1 cellular context compared by ENCODE assay signal in the genomic region with DNA sequence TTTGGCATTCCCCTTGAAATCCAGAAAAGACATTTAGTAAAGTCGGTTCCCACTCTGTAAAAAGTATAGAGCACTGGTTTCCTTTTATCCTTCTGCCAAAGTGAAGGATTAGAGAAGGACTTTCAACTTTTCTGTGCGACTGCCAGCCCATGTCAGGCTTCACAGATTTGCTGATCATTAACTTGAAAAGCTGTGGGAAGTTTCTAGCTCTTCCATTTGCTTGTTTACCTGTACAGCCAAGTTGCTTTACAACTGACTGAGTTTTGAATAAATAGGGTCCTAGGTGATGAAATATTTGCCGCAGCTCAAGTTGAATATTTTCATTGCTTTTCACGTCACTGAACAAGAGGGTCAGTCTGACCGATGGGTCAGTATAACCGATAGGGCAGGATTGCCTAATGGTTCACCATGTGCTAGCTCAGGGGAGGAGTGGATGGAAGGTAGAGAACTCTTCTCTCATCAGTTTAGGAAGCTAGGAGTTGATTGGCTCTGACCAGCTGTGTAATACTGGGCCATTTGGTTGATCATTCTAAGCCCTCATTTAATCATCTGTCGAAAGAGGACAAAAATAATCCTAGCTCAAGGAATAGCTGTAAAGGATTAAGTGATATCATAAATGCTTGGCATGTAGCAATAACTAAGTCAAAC.
TF ChIP-seq lines count a peak whose summit lies in the region.

No MANE protein-coding gene starts in this region.

TF ChIP-seq in HepG2, 621 proteins besides CTCF, POLR2A, EP300 and RAD21 (continued from another document and continues in another):
- TF ChIP-seq NFAT5 (CRISPR knock-in tag; IDR thresholded peaks at IDR 0.05): no peak
- TF ChIP-seq, protein P1, sequence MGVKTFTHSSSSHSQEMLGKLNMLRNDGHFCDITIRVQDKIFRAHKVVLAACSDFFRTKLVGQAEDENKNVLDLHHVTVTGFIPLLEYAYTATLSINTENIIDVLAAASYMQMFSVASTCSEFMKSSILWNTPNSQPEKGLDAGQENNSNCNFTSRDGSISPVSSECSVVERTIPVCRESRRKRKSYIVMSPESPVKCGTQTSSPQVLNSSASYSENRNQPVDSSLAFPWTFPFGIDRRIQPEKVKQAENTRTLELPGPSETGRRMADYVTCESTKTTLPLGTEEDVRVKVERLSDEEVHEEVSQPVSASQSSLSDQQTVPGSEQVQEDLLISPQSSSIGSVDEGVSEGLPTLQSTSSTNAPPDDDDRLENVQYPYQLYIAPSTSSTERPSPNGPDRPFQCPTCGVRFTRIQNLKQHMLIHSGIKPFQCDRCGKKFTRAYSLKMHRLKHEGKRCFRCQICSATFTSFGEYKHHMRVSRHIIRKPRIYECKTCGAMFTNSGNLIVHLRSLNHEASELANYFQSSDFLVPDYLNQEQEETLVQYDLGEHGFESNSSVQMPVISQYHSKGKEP (CRISPR knock-in tag; IDR thresholded peaks at IDR 0.05): no peak
- no peak for TF ChIP-seq PHB2 (IDR thresholded peaks at IDR 0.05; ENCODE audit: partially characterized antibody)
- TF ChIP-seq, protein P2, sequence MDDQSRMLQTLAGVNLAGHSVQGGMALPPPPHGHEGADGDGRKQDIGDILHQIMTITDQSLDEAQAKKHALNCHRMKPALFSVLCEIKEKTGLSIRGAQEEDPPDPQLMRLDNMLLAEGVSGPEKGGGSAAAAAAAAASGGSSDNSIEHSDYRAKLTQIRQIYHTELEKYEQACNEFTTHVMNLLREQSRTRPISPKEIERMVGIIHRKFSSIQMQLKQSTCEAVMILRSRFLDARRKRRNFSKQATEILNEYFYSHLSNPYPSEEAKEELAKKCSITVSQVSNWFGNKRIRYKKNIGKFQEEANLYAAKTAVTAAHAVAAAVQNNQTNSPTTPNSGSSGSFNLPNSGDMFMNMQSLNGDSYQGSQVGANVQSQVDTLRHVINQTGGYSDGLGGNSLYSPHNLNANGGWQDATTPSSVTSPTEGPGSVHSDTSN (CRISPR knock-in tag; IDR thresholded peaks at IDR 0.05; ENCODE audit: borderline replicate concordance): no peak
- 0 out of 2 replicates have a peak, but pooled peaks have one; percentile 24 for TF ChIP-seq CBFB (CRISPR knock-in tag; IDR thresholded peaks at IDR 0.05)
- no peak for TF ChIP-seq ZNF367 (CRISPR knock-in tag; IDR thresholded peaks at IDR 0.05; ENCODE audit: borderline replicate concordance)
- peak; percentile 97; the same call in 1 of the 2 replicates for TF ChIP-seq ZNF33A (CRISPR knock-in tag; IDR thresholded peaks at IDR 0.05; ENCODE audit: borderline replicate concordance)
- no peak for TF ChIP-seq HNRNPL (IDR thresholded peaks at IDR 0.05; ENCODE audit: low read depth, low read length)
- no peak for TF ChIP-seq ZNF546 (CRISPR knock-in tag; conservative IDR thresholded peaks at IDR 0.05)
- no peak for TF ChIP-seq ZNF672 (CRISPR knock-in tag; IDR thresholded peaks at IDR 0.05)
- TF ChIP-seq ZNF235 (CRISPR knock-in tag; IDR thresholded peaks at IDR 0.05; ENCODE audit: borderline replicate concordance): no peak
- TF ChIP-seq ZMYM2 (CRISPR knock-in tag; IDR thresholded peaks at IDR 0.05): 0 out of 2 replicates have a peak, but pooled peaks have one; percentile 62
- TF ChIP-seq KLF13 (CRISPR knock-in tag; IDR thresholded peaks at IDR 0.05): no peak
- TF ChIP-seq ZNF552 (CRISPR knock-in tag; IDR thresholded peaks at IDR 0.05; ENCODE audit: borderline replicate concordance): no peak
- TF ChIP-seq CENPT (CRISPR knock-in tag; IDR thresholded peaks at IDR 0.05; ENCODE audit: low read depth): no peak
- peak; percentile 13; the same call in 1 of the 2 replicates for TF ChIP-seq ZNF652 (CRISPR knock-in tag; IDR thresholded peaks at IDR 0.05; ENCODE audit: borderline replicate concordance, low read depth)
- peak; percentile 85 for TF ChIP-seq NR2C2 (CRISPR knock-in tag; IDR thresholded peaks at IDR 0.05; ENCODE audit: borderline replicate concordance)
- no peak for TF ChIP-seq TFDP2 (CRISPR knock-in tag; IDR thresholded peaks at IDR 0.05)
- TF ChIP-seq, protein P3, sequence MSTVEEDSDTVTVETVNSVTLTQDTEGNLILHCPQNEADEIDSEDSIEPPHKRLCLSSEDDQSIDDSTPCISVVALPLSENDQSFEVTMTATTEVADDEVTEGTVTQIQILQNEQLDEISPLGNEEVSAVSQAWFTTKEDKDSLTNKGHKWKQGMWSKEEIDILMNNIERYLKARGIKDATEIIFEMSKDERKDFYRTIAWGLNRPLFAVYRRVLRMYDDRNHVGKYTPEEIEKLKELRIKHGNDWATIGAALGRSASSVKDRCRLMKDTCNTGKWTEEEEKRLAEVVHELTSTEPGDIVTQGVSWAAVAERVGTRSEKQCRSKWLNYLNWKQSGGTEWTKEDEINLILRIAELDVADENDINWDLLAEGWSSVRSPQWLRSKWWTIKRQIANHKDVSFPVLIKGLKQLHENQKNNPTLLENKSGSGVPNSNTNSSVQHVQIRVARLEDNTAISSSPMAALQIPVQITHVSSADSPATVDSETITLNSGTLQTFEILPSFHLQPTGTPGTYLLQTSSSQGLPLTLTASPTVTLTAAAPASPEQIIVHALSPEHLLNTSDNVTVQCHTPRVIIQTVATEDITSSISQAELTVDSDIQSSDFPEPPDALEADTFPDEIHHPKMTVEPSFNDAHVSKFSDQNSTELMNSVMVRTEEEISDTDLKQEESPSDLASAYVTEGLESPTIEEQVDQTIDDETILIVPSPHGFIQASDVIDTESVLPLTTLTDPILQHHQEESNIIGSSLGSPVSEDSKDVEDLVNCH (CRISPR knock-in tag; IDR thresholded peaks at IDR 0.05): 0 out of 2 replicates have a peak, but pooled peaks have one; percentile 30
- TF ChIP-seq PLSCR1 (CRISPR knock-in tag; IDR thresholded peaks at IDR 0.05; ENCODE audit: borderline replicate concordance): no peak
- TF ChIP-seq, protein P4, sequence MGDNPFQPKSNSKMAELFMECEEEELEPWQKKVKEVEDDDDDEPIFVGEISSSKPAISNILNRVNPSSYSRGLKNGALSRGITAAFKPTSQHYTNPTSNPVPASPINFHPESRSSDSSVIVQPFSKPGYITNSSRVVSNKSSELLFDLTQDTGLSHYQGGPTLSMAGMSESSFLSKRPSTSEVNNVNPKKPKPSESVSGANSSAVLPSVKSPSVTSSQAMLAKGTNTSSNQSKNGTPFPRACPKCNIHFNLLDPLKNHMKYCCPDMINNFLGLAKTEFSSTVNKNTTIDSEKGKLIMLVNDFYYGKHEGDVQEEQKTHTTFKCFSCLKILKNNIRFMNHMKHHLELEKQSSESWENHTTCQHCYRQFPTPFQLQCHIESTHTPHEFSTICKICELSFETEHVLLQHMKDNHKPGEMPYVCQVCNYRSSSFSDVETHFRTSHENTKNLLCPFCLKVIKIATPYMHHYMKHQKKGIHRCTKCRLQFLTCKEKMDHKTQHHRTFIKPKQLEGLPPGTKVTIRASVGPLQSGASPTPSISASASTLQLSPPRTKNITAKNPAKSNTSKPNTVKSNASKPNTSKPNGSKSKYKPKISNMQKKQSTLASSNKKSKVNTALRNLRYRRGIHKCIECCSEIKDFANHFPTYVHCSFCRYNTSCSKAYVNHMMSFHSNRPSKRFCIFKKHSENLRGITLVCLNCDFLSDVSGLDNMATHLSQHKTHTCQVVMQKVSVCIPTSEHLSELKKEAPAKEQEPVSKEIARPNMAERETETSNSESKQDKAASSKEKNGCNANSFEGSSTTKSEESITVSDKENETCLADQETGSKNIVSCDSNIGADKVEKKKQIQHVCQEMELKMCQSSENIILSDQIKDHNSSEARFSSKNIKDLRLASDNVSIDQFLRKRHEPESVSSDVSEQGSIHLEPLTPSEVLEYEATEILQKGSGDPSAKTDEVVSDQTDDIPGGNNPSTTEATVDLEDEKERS (CRISPR knock-in tag; IDR thresholded peaks at IDR 0.05): peak; percentile 90; the same call in 1 of the 2 replicates
- no peak for TF ChIP-seq ZNF660 (CRISPR knock-in tag; IDR thresholded peaks at IDR 0.05; ENCODE audit: borderline replicate concordance, low read depth)
- no peak; the same call in 1 of the 2 replicates for TF ChIP-seq AHR (CRISPR knock-in tag; IDR thresholded peaks at IDR 0.05)
- TF ChIP-seq SP1 (IDR thresholded peaks at IDR 0.05): no peak
- TF ChIP-seq SP1 (CRISPR knock-in tag; IDR thresholded peaks at IDR 0.05): 0 out of 2 replicates have a peak, but pooled peaks have one; percentile 40
- TF ChIP-seq ZNF747 (CRISPR knock-in tag; IDR thresholded peaks at IDR 0.05; ENCODE audit: borderline replicate concordance): no peak; the same call in 1 of the 2 replicates
- TF ChIP-seq, protein P5, sequence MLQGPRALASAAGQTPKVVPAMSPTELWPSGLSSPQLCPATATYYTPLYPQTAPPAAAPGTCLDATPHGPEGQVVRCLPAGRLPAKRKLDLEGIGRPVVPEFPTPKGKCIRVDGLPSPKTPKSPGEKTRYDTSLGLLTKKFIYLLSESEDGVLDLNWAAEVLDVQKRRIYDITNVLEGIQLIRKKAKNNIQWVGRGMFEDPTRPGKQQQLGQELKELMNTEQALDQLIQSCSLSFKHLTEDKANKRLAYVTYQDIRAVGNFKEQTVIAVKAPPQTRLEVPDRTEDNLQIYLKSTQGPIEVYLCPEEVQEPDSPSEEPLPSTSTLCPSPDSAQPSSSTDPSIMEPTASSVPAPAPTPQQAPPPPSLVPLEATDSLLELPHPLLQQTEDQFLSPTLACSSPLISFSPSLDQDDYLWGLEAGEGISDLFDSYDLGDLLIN (CRISPR knock-in tag; IDR thresholded peaks at IDR 0.05; ENCODE audit: borderline replicate concordance): no peak
- TF ChIP-seq HNF1B (CRISPR knock-in tag; IDR thresholded peaks at IDR 0.05): peak; percentile 98
- TF ChIP-seq, protein P6, sequence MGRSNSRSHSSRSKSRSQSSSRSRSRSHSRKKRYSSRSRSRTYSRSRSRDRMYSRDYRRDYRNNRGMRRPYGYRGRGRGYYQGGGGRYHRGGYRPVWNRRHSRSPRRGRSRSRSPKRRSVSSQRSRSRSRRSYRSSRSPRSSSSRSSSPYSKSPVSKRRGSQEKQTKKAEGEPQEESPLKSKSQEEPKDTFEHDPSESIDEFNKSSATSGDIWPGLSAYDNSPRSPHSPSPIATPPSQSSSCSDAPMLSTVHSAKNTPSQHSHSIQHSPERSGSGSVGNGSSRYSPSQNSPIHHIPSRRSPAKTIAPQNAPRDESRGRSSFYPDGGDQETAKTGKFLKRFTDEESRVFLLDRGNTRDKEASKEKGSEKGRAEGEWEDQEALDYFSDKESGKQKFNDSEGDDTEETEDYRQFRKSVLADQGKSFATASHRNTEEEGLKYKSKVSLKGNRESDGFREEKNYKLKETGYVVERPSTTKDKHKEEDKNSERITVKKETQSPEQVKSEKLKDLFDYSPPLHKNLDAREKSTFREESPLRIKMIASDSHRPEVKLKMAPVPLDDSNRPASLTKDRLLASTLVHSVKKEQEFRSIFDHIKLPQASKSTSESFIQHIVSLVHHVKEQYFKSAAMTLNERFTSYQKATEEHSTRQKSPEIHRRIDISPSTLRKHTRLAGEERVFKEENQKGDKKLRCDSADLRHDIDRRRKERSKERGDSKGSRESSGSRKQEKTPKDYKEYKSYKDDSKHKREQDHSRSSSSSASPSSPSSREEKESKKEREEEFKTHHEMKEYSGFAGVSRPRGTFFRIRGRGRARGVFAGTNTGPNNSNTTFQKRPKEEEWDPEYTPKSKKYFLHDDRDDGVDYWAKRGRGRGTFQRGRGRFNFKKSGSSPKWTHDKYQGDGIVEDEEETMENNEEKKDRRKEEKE (IDR thresholded peaks at IDR 0.05): no peak
